ENCODE assay signal across 8 cellular contexts in genomic region chr18:76686737-76687231, GRCh38.
DNase-seq lines count a peak whose midpoint lies in the region; ATAC-seq and TF ChIP-seq lines count a peak whose summit lies in the region.

No MANE protein-coding gene starts in this region.

- no peaks in the 10 kb centered on the region; the same call in 1 of the 2 replicates for H3K4me1 ChIP-seq in DND-41 (ENCODE audit: insufficient read depth, low read length)
- H3K4me1 ChIP-seq in body of pancreas, result peaks cover 5% of the 10 kb centered on the region
- H3K4me1 ChIP-seq in spleen, result peaks cover 0 to 6% (median 0%) of the 10 kb centered on the region in 6 donors

- H3K36me3 ChIP-seq in DND-41 (ENCODE audit: insufficient read depth, low read length) (no peaks in the 10 kb centered on the region), body of pancreas (replicated peaks in 1 of 2; ENCODE audit: insufficient read depth in 1 of 2, low read depth in 2 of 2) (no peaks in the 10 kb centered on the region), spleen (no peaks in the 10 kb centered on the region)

- intact Hi-C loops in body of pancreas (cut with DNase I), result loop anchor here (5.0 kb wide), 1 partner anchor 284 kb away; no protein-coding TSS in a partner anchor
- intact Hi-C loops in spleen (cut with DNase I; ENCODE audit: low total_unique reads), result no loop called here

- DNase-seq in DND-41 (peak; percentile 37), OCI-M1 (lab: John Stamatoyannopoulos, UW) (peak; percentile 66), body of pancreas (peak; percentile 60 to 72 (median 66)), iPS-NIHi11 (ENCODE audit: low spot score) (peak; percentile 66), spleen (no peak), NCI-H187 (lab: John Stamatoyannopoulos, UW) (no peak)
- DNase-seq in Jurkat, Clone E6-1 (ENCODE audit: low read depth, low spot score), result peak; percentile 16

- H3K9ac ChIP-seq in DND-41 (ENCODE audit: low read depth, low read length), result no peak overlapping the region

- TF ChIP-seq POLR2A in body of pancreas (IDR thresholded peaks at IDR 0.05), result no peak
- no peak for TF ChIP-seq POLR2A in spleen (IDR thresholded peaks at IDR 0.05)

- 0 out of 2 replicates have a peak overlapping the region, but pooled peaks have one; percentile 10 for H2AFZ ChIP-seq in DND-41 (ENCODE audit: low read depth, low read length)

- H3K4me3 ChIP-seq in DND-41 (ENCODE audit: low read depth in 1 of 2, low read length in 2 of 2) (no peak overlapping the region), body of pancreas (no peak overlapping the region), spleen (no peak overlapping the region)
- H3K4me3 ChIP-seq in Jurkat, Clone E6-1 (ENCODE audit: low read length), result no peak overlapping the region

- H3K79me2 ChIP-seq in DND-41 (ENCODE audit: insufficient read depth, low read length), result no peaks in the 10 kb centered on the region

- peak; percentile 68 for TF ChIP-seq CTCF in DND-41 (IDR thresholded peaks at IDR 0.05; ENCODE audit: borderline replicate concordance, extremely low read depth, low read length, poor library complexity, severe bottlenecking)
- TF ChIP-seq CTCF in body of pancreas (IDR thresholded peaks at IDR 0.05), result peak; percentile 24 to 75 (median 64)
- peak in 9 of 11 experiments; percentile 17 to 61 (median 46) for TF ChIP-seq CTCF in spleen (IDR thresholded peaks at IDR 0.05 in 8 of 11, conservative IDR thresholded peaks at IDR 0.05 in 3 of 11)

- H3K4me2 ChIP-seq in DND-41 (ENCODE audit: insufficient read depth, low read length), result no peak overlapping the region

- no peaks in the 10 kb centered on the region for H4K20me1 ChIP-seq in DND-41 (ENCODE audit: insufficient read depth, low read length)

- peaks cover 4% of the 10 kb centered on the region for H3K27me3 ChIP-seq in DND-41 (ENCODE audit: insufficient read depth, low read length, poor library complexity)
- peaks cover 0 to 6% of the 10 kb centered on the region in 2 donors for H3K27me3 ChIP-seq in body of pancreas
- peaks cover 0 to 59% (median 7%) of the 10 kb centered on the region in 7 donors for H3K27me3 ChIP-seq in spleen (replicated peaks in 1 of 7)

- H3K27ac ChIP-seq in DND-41 (ENCODE audit: low read length) (no peak overlapping the region), body of pancreas (no peak overlapping the region), spleen (peak overlapping the region in 1 of 8 donors; percentile 47)

- WGBS in body of pancreas, 2 donors, result 10 to 13% methylated on average over 11 of the region's 11 CpGs
- WGBS in spleen, 5 donors, result 12 to 22% (median 15%) methylated on average over 11 of the region's 11 CpGs

- H3K9me3 ChIP-seq in DND-41 (ENCODE audit: insufficient read depth, low read length, severe bottlenecking) (no peaks in the 10 kb centered on the region), body of pancreas (no peaks in the 10 kb centered on the region), spleen (no peaks in the 10 kb centered on the region)

- ATAC-seq in DND-41 (ENCODE audit: insufficient read depth, low read depth) (peak; percentile 79), GM21360 (IDR thresholded peaks at IDR 0.05; ENCODE audit: unreplicated experiment) (peak; percentile 74), body of pancreas (peak; percentile 85)

Comparison
In these comparisons a context has a peak if more than half of its experiments do, and no peak if none do; other contexts are left out.
1. DNase-seq: peak in DND-41 (single experiment), Jurkat, Clone E6-1 (single experiment), OCI-M1 (single experiment), body of pancreas (4 of 4) and iPS-NIHi11 (single experiment); none in spleen (single experiment) and NCI-H187 (0 of 2).
2. Peak in every context shown above with its lines, with median percentiles within 50 percentile points of each other: ATAC-seq and CTCF ChIP-seq.